Comparison of ENCODE assay signal across 29 cellular contexts in the genomic region with DNA sequence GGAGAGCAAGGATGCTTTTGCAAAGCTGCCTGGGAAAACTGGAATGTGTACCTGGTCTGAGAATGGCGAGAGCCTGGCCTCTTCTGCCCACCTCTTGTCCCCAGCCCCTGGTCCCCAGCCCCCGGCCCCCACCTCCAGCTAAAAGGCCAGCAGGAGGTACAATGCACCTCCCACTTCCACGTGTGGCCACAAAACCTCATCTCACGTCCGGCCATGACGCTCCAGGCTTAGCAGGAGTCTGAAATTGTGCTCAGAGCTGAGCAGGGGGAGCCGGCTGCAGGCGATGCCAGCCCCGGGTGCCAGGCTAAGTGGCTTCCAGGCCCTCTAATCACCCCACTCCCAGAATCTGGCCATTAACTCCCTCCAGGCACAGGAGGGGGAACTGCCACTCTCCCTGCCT.
"Had no signal": no experiment of that assay in that cellular context is flagged by ENCODE, and none has a peak within 500 bp of the region (broad histone marks: within the 10 kb centered on the region; RNA-seq: fewer than 3 reads in every experiment).

No MANE protein-coding gene starts in this region.

- H3K27ac Mint-ChIP-seq: activated CD8-positive, alpha-beta T cell treated with anti-CD3 and anti-CD28 coated beads, Interleukin-2, amount 10 ng/mL, durations not matched to agents 7 days and 5 days; activated naive CD4-positive, alpha-beta T cell treated with anti-CD3 and anti-CD28 coated beads for 36 hours; activated naive CD8-positive, alpha-beta T cell treated with anti-CD3 and anti-CD28 coated beads for 36 hours; T-helper 17 cell; WTC11 had no signal

- H3K9me3 Mint-ChIP-seq: activated naive CD4-positive, alpha-beta T cell treated with anti-CD3 and anti-CD28 coated beads for 36 hours; activated naive CD8-positive, alpha-beta T cell treated with anti-CD3 and anti-CD28 coated beads for 36 hours; WTC11 had no signal

- H3K4me1 Mint-ChIP-seq: activated naive CD8-positive, alpha-beta T cell treated with anti-CD3 and anti-CD28 coated beads for 36 hours; T-helper 17 cell had no signal

- H3K4me1 ChIP-seq: breast epithelium, Peyer's patch, SJSA1 had no signal

- ATAC-seq: activated CD8-positive, alpha-beta T cell treated with anti-CD3 and anti-CD28 coated beads, Interleukin-2, amount 10 ng/mL, durations not matched to agents 7 days and 5 days; T-helper 17 cell; WTC11 had no signal

- H3K27ac ChIP-seq: breast epithelium, Peyer's patch, RWPE1, SJSA1 had no signal

- DNase-seq: activated CD4-positive, alpha-beta T cell treated with anti-CD3 and anti-CD28 coated beads for 48 hours; activated CD4-positive, alpha-beta T cell treated with anti-CD3 and anti-CD28 coated beads, Interleukin-2, amount 50 U/mL, for 4 hours; activated CD4-positive, CD25-positive, alpha-beta regulatory T cell treated with anti-CD3 and anti-CD28 coated beads, Interleukin-2, amount 50 U/mL, for 72 hours; activated CD8-positive, alpha-beta memory T cell treated with anti-CD3 and anti-CD28 coated beads, Interleukin-2, amount 50 U/mL, for 48 hours; activated CD8-positive, alpha-beta T cell treated with anti-CD3 and anti-CD28 coated beads, Interleukin-2, amount 10 ng/mL, durations not matched to agents 7 days and 5 days; activated effector memory CD4-positive, alpha-beta T cell treated with Interleukin-2 at 50 U/mL for 16 hours; activated naive CD4-positive, alpha-beta T cell treated with anti-CD3 and anti-CD28 coated beads for 36 hours; activated naive CD8-positive, alpha-beta T cell treated with anti-CD3 and anti-CD28 coated beads for 36 hours; activated T-cell treated with anti-CD3 and anti-CD28 coated beads, Interleukin-2, amount 50 U/mL, for 1 hour; caudate nucleus; IMR-90; Kasumi-1; KBM-7; NCI-H1092; NCI-H1436; NCI-H1694 treated with DMSO at 0.1 percent for 48 hours; NCI-H2029 treated with DMSO at 0.1 percent for 48 hours; NCI-H446 treated with DMSO at 0.1 percent for 48 hours; NCI-H524 treated with DMSO at 0.1 percent for 48 hours; NCI-H748 treated with DMSO at 0.1 percent for 48 hours; NK-92 treated with Interleukin-12 subunit alpha and Interleukin-12 subunit beta, amount 100 ng/mL, for 24 hours; SHP77; T-helper 17 cell; T-helper 9 cell had no signal

- H3K36me3 Mint-ChIP-seq: activated naive CD8-positive, alpha-beta T cell treated with anti-CD3 and anti-CD28 coated beads for 36 hours; WTC11 had no signal

- H3K27me3 ChIP-seq: Peyer's patch, SJSA1 had no signal

- H3K36me3 ChIP-seq: breast epithelium, Peyer's patch, SJSA1 had no signal

- H3K4me3 ChIP-seq: breast epithelium, Peyer's patch, SJSA1 had no signal

- H3K4me3 Mint-ChIP-seq: activated CD8-positive, alpha-beta T cell treated with anti-CD3 and anti-CD28 coated beads, Interleukin-2, amount 10 ng/mL, durations not matched to agents 7 days and 5 days; activated naive CD4-positive, alpha-beta T cell treated with anti-CD3 and anti-CD28 coated beads for 36 hours; activated naive CD8-positive, alpha-beta T cell treated with anti-CD3 and anti-CD28 coated beads for 36 hours; T-helper 17 cell; WTC11 had no signal

- H3K9me3 ChIP-seq: breast epithelium, Peyer's patch, SJSA1 had no signal
